15 cellular contexts compared by ENCODE assay signal in the genomic region with DNA sequence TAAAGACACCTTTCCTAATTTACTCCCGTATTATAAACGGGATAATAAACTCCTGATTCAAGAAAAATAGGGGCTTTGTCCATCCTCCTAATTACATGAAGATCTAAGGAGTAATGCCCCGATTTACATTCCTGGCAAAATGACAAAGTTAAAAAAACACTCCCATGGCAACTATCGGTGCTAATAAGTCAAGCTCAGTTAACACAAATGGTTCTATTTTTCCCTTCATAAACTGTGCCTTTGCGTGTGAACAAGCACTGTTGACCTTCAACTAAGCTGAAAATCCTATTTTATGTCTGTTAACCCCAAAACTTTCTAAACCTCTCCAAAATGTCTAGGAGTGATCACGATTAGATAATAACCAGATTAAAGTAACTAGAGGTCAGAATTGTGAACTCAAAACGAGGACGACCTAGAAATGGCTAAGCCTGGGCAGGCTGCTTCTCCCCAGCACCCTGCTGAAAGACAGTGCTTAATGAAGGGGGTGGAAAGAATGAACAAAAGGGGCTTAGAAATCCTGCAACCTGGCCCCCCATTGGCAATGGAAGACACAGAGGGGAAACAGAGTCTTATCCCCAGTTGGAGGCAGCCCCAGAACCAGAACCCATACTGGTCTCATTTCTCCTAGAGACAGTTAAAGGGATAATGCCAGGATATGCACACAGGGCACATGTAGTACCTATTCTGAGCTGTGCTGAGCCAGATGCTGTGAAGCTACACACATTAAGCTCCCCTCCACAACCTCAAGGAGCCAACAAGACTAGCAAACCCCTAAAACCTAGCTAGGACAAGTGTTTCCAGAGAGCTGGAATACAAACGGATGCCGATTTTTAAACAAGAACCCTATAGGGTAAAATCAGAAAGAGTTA. TPM values are rescaled to one million over a fixed set of nuclear protein-coding genes. Genes with fewer than 3 reads are reported as not detected.
DNase-seq lines count a peak whose midpoint lies in the region; ATAC-seq and TF ChIP-seq lines count a peak whose summit lies in the region.
"Had no signal": no experiment of that assay in that cellular context is flagged by ENCODE, and none has a peak within 500 bp of the region (broad histone marks: within the 10 kb centered on the region; RNA-seq: fewer than 3 reads in every experiment).

No MANE protein-coding gene starts in this region.

- H3K4me3 Mint-ChIP-seq in effector memory CD8-positive, alpha-beta T cell: no peak overlapping the region
- no peak overlapping the region for H3K4me3 Mint-ChIP-seq in neural progenitor cell
- H3K4me3 Mint-ChIP-seq: activated CD8-positive, alpha-beta T cell treated with anti-CD3 and anti-CD28 coated beads, Interleukin-2, amount 10 ng/mL, durations not matched to agents 7 days and 5 days; CD4-positive, CD25-positive, alpha-beta regulatory T cell; stimulated activated naive CD8-positive, alpha-beta T cell treated with anti-CD3 and anti-CD28 coated beads, Interleukin-15, Interleukin-2, amounts not matched to agents 100 ng/mL and 50 ng/mL, for 24 hours had no signal

- BruUV-seq in OCI-LY7 (replicated peaks; lab: Mats Ljungman, UMichigan): no TSS peak

- no peak overlapping the region for H3K9ac ChIP-seq in neural progenitor cell

- H3F3A ChIP-seq in neural progenitor cell (ENCODE audit: low read depth): peaks cover 19% of the 10 kb centered on the region

- H3K4me1 ChIP-seq in HEK293 (ENCODE audit: control insufficient read depth, insufficient read depth, low read length) (peaks cover 18% of the 10 kb centered on the region), OCI-LY7 (ENCODE audit: insufficient read depth, low read length, poor library complexity, severe bottlenecking) (peaks cover 39% of the 10 kb centered on the region), neural progenitor cell (peaks cover 10% of the 10 kb centered on the region)

- DNase-seq in OCI-LY7 (ENCODE audit: low spot score): no peak
- DNase-seq in effector memory CD8-positive, alpha-beta T cell: no peak
- DNase-seq in neural progenitor cell (ENCODE audit: low spot score): peak; percentile 16
- no peak for DNase-seq in SHP77 (lab: John Stamatoyannopoulos, UW)
- no peak for DNase-seq in NCI-H2081 treated with DMSO at 0.1 percent for 48 hours (lab: John Stamatoyannopoulos, UW)
- DNase-seq in stimulated activated CD4-positive, alpha-beta T cell treated with anti-CD3 and anti-CD28 coated beads, Interleukin-4, amount 100 ng/mL, for 24 hours: no peak
- DNase-seq: activated CD8-positive, alpha-beta T cell treated with anti-CD3 and anti-CD28 coated beads, Interleukin-2, amount 10 ng/mL, durations not matched to agents 7 days and 5 days; CD4-positive, CD25-positive, alpha-beta regulatory T cell; glutamatergic neuron; kidney; NCI-H1105 treated with DMSO at 0.1 percent for 48 hours; T-helper 9 cell had no signal

- H3K4me3 ChIP-seq in HEK293 (ENCODE audit: low read depth, low read length) (no peak overlapping the region), OCI-LY7 (ENCODE audit: low read depth, low read length, poor library complexity, severe bottlenecking) (no peak overlapping the region), neural progenitor cell (no peak overlapping the region)

- no peaks in the 10 kb centered on the region for H3K27me3 ChIP-seq in neural progenitor cell

- H3K27ac ChIP-seq in HEK293 (ENCODE audit: extremely low read depth, low read depth, low read length) (no peak overlapping the region), OCI-LY7 (ENCODE audit: low read depth, low read length, poor library complexity, severe bottlenecking) (no peak overlapping the region), neural progenitor cell (no peak overlapping the region)

- H3K79me2 ChIP-seq in OCI-LY7 (ENCODE audit: insufficient read depth, low read depth, low read length) (peaks cover 36% of the 10 kb centered on the region; the same call in 1 of the 2 replicates), neural progenitor cell (ENCODE audit: low read depth) (peaks cover 15% of the 10 kb centered on the region)

- no peaks in the 10 kb centered on the region for H3K27me3 Mint-ChIP-seq in effector memory CD8-positive, alpha-beta T cell
- no peaks in the 10 kb centered on the region for H3K27me3 Mint-ChIP-seq in neural progenitor cell (ENCODE audit: insufficient read depth, low read depth)
- H3K27me3 Mint-ChIP-seq: CD4-positive, CD25-positive, alpha-beta regulatory T cell; stimulated activated naive CD8-positive, alpha-beta T cell treated with anti-CD3 and anti-CD28 coated beads, Interleukin-15, Interleukin-2, amounts not matched to agents 100 ng/mL and 50 ng/mL, for 24 hours had no signal

- no peak overlapping the region for H2AFZ ChIP-seq in OCI-LY7 (ENCODE audit: low read length)
- H2AFZ ChIP-seq in neural progenitor cell (replicated peaks): no peak overlapping the region

- H3K4me2 ChIP-seq in OCI-LY7 (ENCODE audit: low read length) (peak overlapping the region; percentile 41; the same call in 1 of the 2 replicates), neural progenitor cell (peak overlapping the region; percentile 52)

- intact Hi-C loops in OCI-LY7 (cut with micrococcal nuclease; ENCODE audit: unreplicated experiment): no loop called here

- no peak for ATAC-seq in effector memory CD8-positive, alpha-beta T cell (replicated peaks)
- ATAC-seq: activated CD8-positive, alpha-beta T cell treated with anti-CD3 and anti-CD28 coated beads, Interleukin-2, amount 10 ng/mL, durations not matched to agents 7 days and 5 days; sciatic nerve had no signal

- CTCF ChIA-PET in HEK293 (lab: Yijun Ruan, JAX): interaction anchor here (0.6 to 1.2 kb wide), 2 partner anchors 117 to 238 kb away, joined by 3 to 4 read pairs; no protein-coding TSS in a partner anchor
- CTCF ChIA-PET in OCI-LY7 (lab: Charles Lee; ENCODE audit: unreplicated experiment): no interaction called here

- H3K9me2 ChIP-seq in OCI-LY7 (ENCODE audit: insufficient read depth, low read length): no peaks in the 10 kb centered on the region

- H3K36me3 ChIP-seq in HEK293 (ENCODE audit: control insufficient read depth in 2 of 2, insufficient read depth in 1 of 2, low read length in 2 of 2) (no peaks in the 10 kb centered on the region), OCI-LY7 (ENCODE audit: insufficient read depth, low read length) (no peaks in the 10 kb centered on the region), neural progenitor cell (no peaks in the 10 kb centered on the region)

- H3K4me1 Mint-ChIP-seq in effector memory CD8-positive, alpha-beta T cell (ENCODE audit: low read depth in 2 of 2): peaks cover 26 to 35% of the 10 kb centered on the region in 2 donors
- H3K4me1 Mint-ChIP-seq in neural progenitor cell: peaks cover 24% of the 10 kb centered on the region

- peak overlapping the region; percentile 18 to 46 for H3K27ac Mint-ChIP-seq in effector memory CD8-positive, alpha-beta T cell
- H3K27ac Mint-ChIP-seq in neural progenitor cell: peak overlapping the region; percentile 12
- H3K27ac Mint-ChIP-seq: activated CD8-positive, alpha-beta T cell treated with anti-CD3 and anti-CD28 coated beads, Interleukin-2, amount 10 ng/mL, durations not matched to agents 7 days and 5 days; stimulated activated naive CD8-positive, alpha-beta T cell treated with anti-CD3 and anti-CD28 coated beads, Interleukin-15, Interleukin-2, amounts not matched to agents 100 ng/mL and 50 ng/mL, for 24 hours had no signal

- POLR2A ChIA-PET in HEK293 (lab: Yijun Ruan, JAX) (no interaction called here), OCI-LY7 (lab: Charles Lee) (interaction anchor here (0.5 to 1.8 kb wide), 10 partner anchors 8 to 293 kb away, joined by 3 to 13 read pairs (median 3); no protein-coding TSS in a partner anchor)

- no peaks in the 10 kb centered on the region for H3K36me3 Mint-ChIP-seq in effector memory CD8-positive, alpha-beta T cell (ENCODE audit: insufficient read depth)
- H3K36me3 Mint-ChIP-seq in neural progenitor cell: peaks cover 2% of the 10 kb centered on the region

- no peaks in the 10 kb centered on the region for H4K20me1 ChIP-seq in OCI-LY7 (ENCODE audit: insufficient read depth, low read length)
- peaks cover 15% of the 10 kb centered on the region for H4K20me1 ChIP-seq in neural progenitor cell (ENCODE audit: low read depth)

- TF ChIP-seq CTCF in HEK293 (tag by site-specific recombination; IDR thresholded peaks at IDR 0.05) (no peak), OCI-LY7 (conservative IDR thresholded peaks at IDR 0.05; ENCODE audit: low read length) (no peak), neural progenitor cell (IDR thresholded peaks at IDR 0.05) (no peak)

- H3K9me3 ChIP-seq in HEK293 (ENCODE audit: control insufficient read depth, insufficient read depth, low read depth, low read length): no peaks in the 10 kb centered on the region
- no peaks in the 10 kb centered on the region for H3K9me3 ChIP-seq in OCI-LY7 (ENCODE audit: low read length)
- no peaks in the 10 kb centered on the region for H3K9me3 ChIP-seq in neural progenitor cell (ENCODE audit: low read depth)

- no peaks in the 10 kb centered on the region for H3K9me3 Mint-ChIP-seq in effector memory CD8-positive, alpha-beta T cell
- no peaks in the 10 kb centered on the region for H3K9me3 Mint-ChIP-seq in neural progenitor cell
- H3K9me3 Mint-ChIP-seq: CD4-positive, CD25-positive, alpha-beta regulatory T cell; stimulated activated naive CD8-positive, alpha-beta T cell treated with anti-CD3 and anti-CD28 coated beads, Interleukin-15, Interleukin-2, amounts not matched to agents 100 ng/mL and 50 ng/mL, for 24 hours had no signal

TF ChIP-seq in HEK293, 187 proteins besides CTCF, POLR2A, EP300 and RAD21 (continues in another document):
- TF ChIP-seq, protein P1, sequence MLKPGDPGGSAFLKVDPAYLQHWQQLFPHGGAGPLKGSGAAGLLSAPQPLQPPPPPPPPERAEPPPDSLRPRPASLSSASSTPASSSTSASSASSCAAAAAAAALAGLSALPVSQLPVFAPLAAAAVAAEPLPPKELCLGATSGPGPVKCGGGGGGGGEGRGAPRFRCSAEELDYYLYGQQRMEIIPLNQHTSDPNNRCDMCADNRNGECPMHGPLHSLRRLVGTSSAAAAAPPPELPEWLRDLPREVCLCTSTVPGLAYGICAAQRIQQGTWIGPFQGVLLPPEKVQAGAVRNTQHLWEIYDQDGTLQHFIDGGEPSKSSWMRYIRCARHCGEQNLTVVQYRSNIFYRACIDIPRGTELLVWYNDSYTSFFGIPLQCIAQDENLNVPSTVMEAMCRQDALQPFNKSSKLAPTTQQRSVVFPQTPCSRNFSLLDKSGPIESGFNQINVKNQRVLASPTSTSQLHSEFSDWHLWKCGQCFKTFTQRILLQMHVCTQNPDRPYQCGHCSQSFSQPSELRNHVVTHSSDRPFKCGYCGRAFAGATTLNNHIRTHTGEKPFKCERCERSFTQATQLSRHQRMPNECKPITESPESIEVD (tag by site-specific recombination; IDR thresholded peaks at IDR 0.05): peak; percentile 74; the same call in 1 of the 2 replicates
- peak; percentile 65; the same call in 1 of the 2 replicates for TF ChIP-seq ZNF843 (tag by site-specific recombination; IDR thresholded peaks at IDR 0.05)
- 0 out of 2 replicates have a peak, but pooled peaks have one; percentile 40 for TF ChIP-seq ZSCAN16 (tag by site-specific recombination; IDR thresholded peaks at IDR 0.05)

RNA-seq across cellular contexts. Expression of a gene that starts 23.0 kb away (rescaled TPM):
- 12.7 and 14.3 TPM in 2 replicates for total RNA-seq in OCI-LY7 (2014; rRNA removed; shearing (Covaris generic))
- total RNA-seq in OCI-LY7 (2022): 24.2 and 25.7 TPM in 2 replicates
- total RNA-seq in neural progenitor cell (ENCODE audit: low replicate concordance): 9.3 and 13.0 TPM in 2 replicates
